8 cellular contexts compared by ENCODE assay signal in genomic region chr20:728022-728944, GRCh38. TPM values are rescaled to one million over a fixed set of nuclear protein-coding genes. Genes with fewer than 3 reads are reported as not detected.
DNase-seq lines count a peak whose midpoint lies in the region; ATAC-seq and TF ChIP-seq lines count a peak whose summit lies in the region.

No MANE protein-coding gene starts in this region.

- no peak overlapping the region for H3K27ac ChIP-seq in esophagus squamous epithelium
- no peak overlapping the region for H3K27ac ChIP-seq in thoracic aorta

- no peak for TF ChIP-seq POLR2A in esophagus squamous epithelium (IDR thresholded peaks at IDR 0.05)

- intact Hi-C loops in Right ventricle myocardium inferior (cut with DNase I) (loop anchor here (1.0 to 2.0 kb wide), 2 partner anchors 75 to 167 kb away; partner anchors contain the start of gene SRXN1), cardiac septum (cut with DNase I) (loop anchor here (2.0 to 5.0 kb wide), 2 partner anchors 61 to 77 kb away; no protein-coding TSS in a partner anchor), esophagus squamous epithelium (cut with DNase I) (loop anchor here (10.0 kb wide), 1 partner anchor 53 kb away; the partner anchor contains the start of gene SCRT2)

- H3K9me3 ChIP-seq in esophagus squamous epithelium (no peaks in the 10 kb centered on the region), thoracic aorta (no peaks in the 10 kb centered on the region)

- peaks cover 0 to 12% (median 10%) of the 10 kb centered on the region in 3 donors for H3K4me1 ChIP-seq in esophagus squamous epithelium
- H3K4me1 ChIP-seq in thoracic aorta (ENCODE audit: control insufficient read depth in 1 of 2, low read depth in 2 of 2): peaks cover 0 to 7% of the 10 kb centered on the region in 2 donors

- no peaks in the 10 kb centered on the region for H3K9me3 Mint-ChIP-seq in neural crest cell

- H3K36me3 ChIP-seq in esophagus squamous epithelium: no peaks in the 10 kb centered on the region
- H3K36me3 ChIP-seq in thoracic aorta: no peaks in the 10 kb centered on the region

- H3K27ac Mint-ChIP-seq in neural crest cell (ENCODE audit: unreplicated experiment): no peak overlapping the region

- peaks cover 5% of the 10 kb centered on the region for H3K4me1 Mint-ChIP-seq in neural crest cell

- peak overlapping the region; percentile 31 for H3K4me3 Mint-ChIP-seq in neural crest cell

- H3K4me3 ChIP-seq in esophagus squamous epithelium (peak overlapping the region; percentile 1 to 55 (median 28)), thoracic aorta (peak overlapping the region; percentile 60)

- peak; percentile 84 for ATAC-seq in Right ventricle myocardium inferior
- ATAC-seq in thoracic aorta (ENCODE audit: insufficient number of reproducible peaks, low FRiP score, low read depth): no peak
- no peak for ATAC-seq in HG02588 (IDR thresholded peaks at IDR 0.05; ENCODE audit: unreplicated experiment)

- 6% methylated on average over 8 of the region's 90 CpGs; no CpG with 5 or more reads in 1 of the 2 donors for WGBS in esophagus squamous epithelium, 2 donors

- peaks cover 78% of the 10 kb centered on the region for H3K27me3 Mint-ChIP-seq in neural crest cell (ENCODE audit: low read depth)

- peak in 5 of 6 experiments; percentile 24 to 56 (median 43) for TF ChIP-seq CTCF in esophagus squamous epithelium (IDR thresholded peaks at IDR 0.05)
- TF ChIP-seq CTCF in neural crest cell (conservative IDR thresholded peaks at IDR 0.05): peak; percentile 80
- TF ChIP-seq CTCF in thoracic aorta (IDR thresholded peaks at IDR 0.05): peak; percentile 34

- H3K27me3 ChIP-seq in esophagus squamous epithelium (peaks cover 0 to 85% (median 3%) of the 10 kb centered on the region in 4 donors), thoracic aorta (replicated peaks; ENCODE audit: insufficient read depth) (peaks cover 4% of the 10 kb centered on the region)

- H3K36me3 Mint-ChIP-seq in neural crest cell (ENCODE audit: low read depth): no peaks in the 10 kb centered on the region

- no peak for DNase-seq in Right ventricle myocardium inferior (ENCODE audit: missing footprints)
- DNase-seq in cardiac septum (ENCODE audit: low spot score): no peak
- peak; percentile 47 for DNase-seq in NCI-H510A treated with DMSO at 0.1 percent for 48 hours (lab: John Stamatoyannopoulos, UW)
- peak in 2 of 3 experiments; percentile 8 to 30 for DNase-seq in activated CD8-positive, alpha-beta memory T cell treated with anti-CD3 and anti-CD28 coated beads for 48 hours (ENCODE audit: low read depth in 2 of 3, low spot score in 2 of 3)
- DNase-seq in esophagus squamous epithelium (lab: John Stamatoyannopoulos, UW): no peak
- DNase-seq in neural crest cell (ENCODE audit: low read depth, low spot score): peak; percentile 71
- no peak for DNase-seq in thoracic aorta (ENCODE audit: low spot score)

RNA-seq across cellular contexts. Expression of gene SLC52A3, which starts 40.0 kb away (rescaled TPM):
- total RNA-seq in Right ventricle myocardium inferior (2.7 TPM), cardiac septum (2.8 TPM), esophagus squamous epithelium (10 to 100 TPM in 1 of 4 donors, 1 to 10 TPM in 2, under 1 TPM in 1; 0.57 to 10.9 (median 6.5) TPM), neural crest cell (not detected in 2 replicates), thoracic aorta (1 to 10 TPM in 1 of 2 donors, under 1 TPM in 1; 0.54 to 1.5 TPM)

RNA-seq across cellular contexts. Expression of gene SCRT2, which starts 52.7 kb away (rescaled TPM):
- total RNA-seq in Right ventricle myocardium inferior (not detected), cardiac septum (not detected), esophagus squamous epithelium (not detected), neural crest cell (3.7 and 4.1 TPM in 2 replicates), thoracic aorta (not detected)

Comparison
In these comparisons a context has a peak if more than half of its experiments do, and no peak if none do; other contexts are left out.
1. DNase-seq: peak in NCI-H510A treated with DMSO at 0.1 percent for 48 hours (single experiment), activated CD8-positive, alpha-beta memory T cell treated with anti-CD3 and anti-CD28 coated beads for 48 hours (2 of 3) and neural crest cell (single experiment); none in Right ventricle myocardium inferior (single experiment), cardiac septum (single experiment), esophagus squamous epithelium (single experiment) and thoracic aorta (single experiment).
2. Peak in every context shown above with its lines, with median percentiles within 50 percentile points of each other: CTCF ChIP-seq.